8 cellular contexts compared by ENCODE assay signal in the genomic region with DNA sequence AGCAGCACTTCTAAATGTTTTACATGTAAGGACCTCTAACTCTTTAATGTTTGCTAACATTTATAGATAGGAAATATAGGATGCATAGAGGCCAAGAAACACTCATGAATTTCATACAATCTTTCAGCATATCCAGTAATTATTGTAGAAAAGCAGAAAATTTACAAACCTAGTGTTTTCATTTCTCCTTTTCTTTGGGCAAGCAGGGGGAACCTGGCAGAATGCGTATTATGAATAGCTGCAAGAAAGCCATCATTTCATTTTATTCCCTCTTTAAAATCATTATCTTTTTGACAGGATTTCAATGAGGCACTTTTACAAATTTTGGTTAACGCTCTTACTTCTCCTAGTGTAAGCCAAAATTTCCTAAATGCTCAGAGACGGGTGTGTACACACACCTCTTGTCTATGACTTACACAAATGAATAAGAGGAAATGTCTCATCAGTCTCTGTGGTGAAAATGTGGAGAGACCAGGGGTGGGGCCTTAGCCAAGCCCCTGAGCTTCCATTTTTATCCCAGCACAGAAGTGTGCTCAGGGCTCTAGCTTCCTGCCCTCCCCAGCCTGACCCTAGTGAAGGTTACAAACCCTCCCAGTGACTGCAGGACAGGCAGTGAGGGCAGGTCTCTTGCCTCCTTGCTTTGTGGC.
A peak's percentile ranks its signal among the peaks of the same experiment; 100 is the strongest.
DNase-seq lines count a peak whose midpoint lies in the region; ATAC-seq lines count a peak whose summit lies in the region.

No MANE protein-coding gene starts in this region.

- ATAC-seq in HG03575 (IDR thresholded peaks at IDR 0.05; ENCODE audit: extremely low read depth, insufficient number of reproducible peaks, low FRiP score, unreplicated experiment) (peak; percentile 82), right cardiac atrium (peak; percentile 80 to 94)

- H3K9me3 ChIP-seq in right cardiac atrium (ENCODE audit: control insufficient read depth, low read length) = no peaks in the 10 kb centered on the region

- H3K4me3 ChIP-seq in right cardiac atrium (ENCODE audit: low read length) = no peak overlapping the region

- peak overlapping the region; percentile 56 for H3K27ac ChIP-seq in right cardiac atrium (ENCODE audit: low read length)

- peak; percentile 61 for DNase-seq in activated T-cell treated with anti-CD3 and anti-CD28 coated beads for 24 hours (ENCODE audit: low read depth)
- no peak for DNase-seq in activated T-cell treated with anti-CD3 and anti-CD28 coated beads, Interleukin-2, amount 50 U/mL, for 1 hour
- DNase-seq in activated CD8-positive, alpha-beta memory T cell treated with anti-CD3 and anti-CD28 coated beads, Interleukin-2, amount 50 U/mL, for 24 hours (ENCODE audit: extremely low read depth) = peak; percentile 27
- DNase-seq in right cardiac atrium = peak in 2 of 3 donors; percentile 56 to 58
- DNase-seq in stimulated activated CD8-positive, alpha-beta memory T cell treated with anti-CD3 and anti-CD28 coated beads, Interleukin-7, amount 100 ng/mL, for 4 hours (ENCODE audit: low read depth in 2 of 2) = peak; percentile 40 to 50
- no peak for DNase-seq in HuH-7 (ENCODE audit: low spot score)
- DNase-seq in cortex of kidney (lab: John Stamatoyannopoulos, UW) = no peak

- 52% methylated on average over 3 of the region's 3 CpGs for WGBS in right cardiac atrium

- intact Hi-C loops in right cardiac atrium (cut with DNase I) = loop anchor here in 1 of 4 donors (10.0 kb wide), 1 partner anchor 70 kb away; no protein-coding TSS in a partner anchor

- H3K4me1 ChIP-seq in right cardiac atrium (ENCODE audit: control insufficient read depth, insufficient read depth, low read length) = peaks cover 12% of the 10 kb centered on the region

- H3K27me3 ChIP-seq in right cardiac atrium (ENCODE audit: control insufficient read depth, insufficient read depth) = no peaks in the 10 kb centered on the region

Comparison
In these comparisons a context has a peak if more than half of its experiments do, and no peak if none do; other contexts are left out.
1. DNase-seq: peak in activated T-cell treated with anti-CD3 and anti-CD28 coated beads for 24 hours (single experiment), activated CD8-positive, alpha-beta memory T cell treated with anti-CD3 and anti-CD28 coated beads, Interleukin-2, amount 50 U/mL, for 24 hours (single experiment), right cardiac atrium (2 of 3) and stimulated activated CD8-positive, alpha-beta memory T cell treated with anti-CD3 and anti-CD28 coated beads, Interleukin-7, amount 100 ng/mL, for 4 hours (2 of 2); none in activated T-cell treated with anti-CD3 and anti-CD28 coated beads, Interleukin-2, amount 50 U/mL, for 1 hour (single experiment), HuH-7 (single experiment) and cortex of kidney (single experiment).